Comparison of ENCODE assay signal across 8 cellular contexts in genomic region chr6:130019796-130020105, GRCh38. TPM values are rescaled to one million over a fixed set of nuclear protein-coding genes. Genes with fewer than 3 reads are reported as not detected.
DNase-seq lines count a peak whose midpoint lies in the region; ATAC-seq and TF ChIP-seq lines count a peak whose summit lies in the region.

No MANE protein-coding gene starts in this region.

- H3K9ac ChIP-seq in PC-3 (ENCODE audit: low read length) (0 out of 2 replicates have a peak overlapping the region, but pooled peaks have one; percentile 29), trophoblast cell (ENCODE audit: low read length) (peak overlapping the region; percentile 96)

- H4K20me1 ChIP-seq in PC-3 (ENCODE audit: low read length): no peaks in the 10 kb centered on the region

- peaks cover 4% of the 10 kb centered on the region for H3K79me1 ChIP-seq in trophoblast cell (ENCODE audit: low read length)

- H2BK120ac ChIP-seq in trophoblast cell (ENCODE audit: insufficient read depth, low read length, poor library complexity): no peak overlapping the region

- TF ChIP-seq CTCF in PC-3 (conservative IDR thresholded peaks at IDR 0.05; ENCODE audit: low read depth, low read length) (no peak), esophagus squamous epithelium (IDR thresholded peaks at IDR 0.05) (no peak)

- no peak overlapping the region for H2BK12ac ChIP-seq in trophoblast cell (ENCODE audit: low read length)

- H3K18ac ChIP-seq in trophoblast cell (ENCODE audit: low read length): no peak overlapping the region

- peak overlapping the region; percentile 78 for H4K8ac ChIP-seq in trophoblast cell (ENCODE audit: low read depth, low read length)

- TF ChIP-seq POLR2A in esophagus squamous epithelium (IDR thresholded peaks at IDR 0.05): no peak

- H2AFZ ChIP-seq in PC-3 (ENCODE audit: low read length) (peak overlapping the region; percentile 99), trophoblast cell (ENCODE audit: insufficient read depth, low read length, poor library complexity) (peak overlapping the region; percentile 66)

- intact Hi-C loops in PC-3 (cut with micrococcal nuclease) (loop anchor here (2.0 to 5.0 kb wide), 4 partner anchors 81 to 522 kb away; no protein-coding TSS in a partner anchor), esophagus squamous epithelium (cut with DNase I) (loop anchor here (10.0 kb wide), 1 partner anchor 425 kb away; no protein-coding TSS in a partner anchor)

- no peaks in the 10 kb centered on the region for H3K27me3 ChIP-seq in PC-3 (ENCODE audit: low read length)
- no peaks in the 10 kb centered on the region for H3K27me3 ChIP-seq in esophagus squamous epithelium
- H3K27me3 ChIP-seq in trophoblast cell (ENCODE audit: insufficient read depth, low read length): no peaks in the 10 kb centered on the region

- no peak overlapping the region for H2AK5ac ChIP-seq in trophoblast cell (ENCODE audit: low read length)

- no peak overlapping the region for H3K27ac ChIP-seq in PC-3 (ENCODE audit: low read length)
- peak overlapping the region; percentile 77 to 94 (median 85) for H3K27ac ChIP-seq in esophagus squamous epithelium
- H3K27ac ChIP-seq in trophoblast cell (ENCODE audit: low read depth, low read length): no peak overlapping the region

- H3K9me2 ChIP-seq in PC-3 (replicated peaks; ENCODE audit: low read length): no peaks in the 10 kb centered on the region

- H4K91ac ChIP-seq in trophoblast cell (ENCODE audit: low read depth, low read length): no peak overlapping the region

- H3K4me2 ChIP-seq in PC-3 (ENCODE audit: low read length): peak overlapping the region; percentile 84
- peak overlapping the region; percentile 100 for H3K4me2 ChIP-seq in trophoblast cell (ENCODE audit: low read length)

- H3K4me3 ChIP-seq in GM08714 (ENCODE audit: low read length): peak overlapping the region; percentile 98
- peak overlapping the region; percentile 90 for H3K4me3 ChIP-seq in PC-3 (ENCODE audit: low read length)
- H3K4me3 ChIP-seq in esophagus squamous epithelium: peak overlapping the region; percentile 62 to 92 (median 87)
- H3K4me3 ChIP-seq in trophoblast cell (ENCODE audit: low read depth, low read length): peak overlapping the region; percentile 98

- no peaks in the 10 kb centered on the region for H3F3A ChIP-seq in PC-3 (ENCODE audit: low read length, unreplicated experiment)

- POLR2A ChIA-PET in PC-3 (lab: Charles Lee; ENCODE audit: unreplicated experiment): no interaction called here

- ATAC-seq in PC-3: no peak

- no TSS peak for BruUV-seq in PC-3 (replicated peaks; lab: Mats Ljungman, UMichigan)

- H3K14ac ChIP-seq in trophoblast cell (ENCODE audit: low read length): no peak overlapping the region

- DNase-seq in PC-3: no peak
- DNase-seq in esophagus squamous epithelium (lab: John Stamatoyannopoulos, UW): no peak
- no peak for DNase-seq in trophoblast cell
- DNase-seq in NOMO-1 treated with dmso at 0.1 percent for 144 hours (lab: John Stamatoyannopoulos, UW; ENCODE audit: unreplicated experiment): no peak
- DNase-seq in RPMI8226: no peak
- DNase-seq in NCI-H187 treated with DMSO at 0.1 percent for 48 hours (lab: John Stamatoyannopoulos, UW): no peak
- DNase-seq in kidney glomerular epithelial cell (lab: John Stamatoyannopoulos, UW): no peak

- H3K4me1 ChIP-seq in PC-3 (ENCODE audit: insufficient read depth, low read length) (no peaks in the 10 kb centered on the region; the same call in 1 of the 2 replicates), esophagus squamous epithelium (peaks cover 0 to 7% (median 0%) of the 10 kb centered on the region in 3 donors), trophoblast cell (ENCODE audit: control insufficient read depth in 1 of 2, insufficient read depth in 2 of 2, low read length in 2 of 2) (no peaks in the 10 kb centered on the region)

- H4K12ac ChIP-seq in trophoblast cell (ENCODE audit: low read depth, low read length): peak overlapping the region; percentile 13

- H3K23ac ChIP-seq in trophoblast cell (ENCODE audit: low read length): no peak overlapping the region

- no peaks in the 10 kb centered on the region for H3K9me3 ChIP-seq in PC-3 (ENCODE audit: low read length)
- H3K9me3 ChIP-seq in esophagus squamous epithelium: no peaks in the 10 kb centered on the region
- H3K9me3 ChIP-seq in trophoblast cell (ENCODE audit: insufficient read depth, low read depth, low read length): no peaks in the 10 kb centered on the region

- H3K36me3 ChIP-seq in PC-3 (ENCODE audit: low read depth, low read length): no peaks in the 10 kb centered on the region
- peaks cover 0 to under 1% (median 0%) of the 10 kb centered on the region in 3 donors for H3K36me3 ChIP-seq in esophagus squamous epithelium
- no peaks in the 10 kb centered on the region for H3K36me3 ChIP-seq in trophoblast cell (ENCODE audit: control insufficient read depth in 1 of 2, insufficient read depth in 2 of 2, low read length in 2 of 2)

- CTCF ChIA-PET in PC-3 (lab: Charles Lee): interaction anchor here (0.6 kb wide), 1 partner anchor 81 kb away, joined by 3 read pairs; no protein-coding TSS in a partner anchor

- no CpG with 5 or more reads among the region's 59 CpGs for WGBS in esophagus squamous epithelium, 2 donors
- no CpG with 5 or more reads among the region's 59 CpGs for WGBS in trophoblast cell (ENCODE audit: extremely low coverage, insufficient coverage, insufficient read length)

- H3K79me2 ChIP-seq in PC-3 (ENCODE audit: low read length) (no peaks in the 10 kb centered on the region), trophoblast cell (ENCODE audit: control insufficient read depth, insufficient read depth, low read length, poor library complexity) (peaks cover 3% of the 10 kb centered on the region)

- no peak overlapping the region for H2BK5ac ChIP-seq in trophoblast cell (ENCODE audit: low read depth, low read length, poor library complexity)

- no peak overlapping the region for H3K4ac ChIP-seq in trophoblast cell (ENCODE audit: low read depth, low read length)

RNA-seq across cellular contexts. Expression of gene L3MBTL3, which starts 1.4 kb away (rescaled TPM):
- 3.0 and 3.1 TPM in 2 replicates for total RNA-seq in PC-3 (2014; rRNA removed)
- 1 to 10 TPM; 1.2 to 5.3 (median 3.3) TPM for total RNA-seq in esophagus squamous epithelium
- 6.3 and 6.6 TPM in 2 replicates for polyA plus RNA-seq in trophoblast cell (2013)

Comparison
In these comparisons a context has a peak if more than half of its experiments do, and no peak if none do; other contexts are left out.
1. H3K27ac ChIP-seq: peak in esophagus squamous epithelium (4 of 4); none in PC-3 (single experiment) and trophoblast cell (single experiment).
2. Peak in every context shown above with its lines, with median percentiles within 50 percentile points of each other: H3K4me3 ChIP-seq.